1 cellular context compared by ENCODE assay signal in genomic region chr11:118531597-118532084, GRCh38.
TF ChIP-seq lines count a peak whose summit lies in the region.

No MANE protein-coding gene starts in this region.

TF ChIP-seq in IMR-90, 13 proteins besides CTCF, POLR2A, EP300 and RAD21:
- TF ChIP-seq RCOR1 (IDR thresholded peaks at IDR 0.05; ENCODE audit: insufficient replicate concordance, low read length) = no peak
- TF ChIP-seq, protein P1, sequence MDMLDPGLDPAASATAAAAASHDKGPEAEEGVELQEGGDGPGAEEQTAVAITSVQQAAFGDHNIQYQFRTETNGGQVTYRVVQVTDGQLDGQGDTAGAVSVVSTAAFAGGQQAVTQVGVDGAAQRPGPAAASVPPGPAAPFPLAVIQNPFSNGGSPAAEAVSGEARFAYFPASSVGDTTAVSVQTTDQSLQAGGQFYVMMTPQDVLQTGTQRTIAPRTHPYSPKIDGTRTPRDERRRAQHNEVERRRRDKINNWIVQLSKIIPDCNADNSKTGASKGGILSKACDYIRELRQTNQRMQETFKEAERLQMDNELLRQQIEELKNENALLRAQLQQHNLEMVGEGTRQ (IDR thresholded peaks at IDR 0.05; ENCODE audit: low read depth, low read length) = no peak
- TF ChIP-seq CHD1 (IDR thresholded peaks at IDR 0.05; ENCODE audit: low read depth, low read length) = no peak
- TF ChIP-seq FOS (IDR thresholded peaks at IDR 0.05; ENCODE audit: low read depth, low read length) = no peak
- TF ChIP-seq BHLHE40 (IDR thresholded peaks at IDR 0.05; ENCODE audit: low read depth, low read length) = no peak
- no peak for TF ChIP-seq NFE2L2 (IDR thresholded peaks at IDR 0.05; ENCODE audit: low read depth, low read length)
- TF ChIP-seq RFX5 (IDR thresholded peaks at IDR 0.05; ENCODE audit: low read depth, low read length) = no peak
- TF ChIP-seq CEBPB (IDR thresholded peaks at IDR 0.05; ENCODE audit: low read depth, low read length) = no peak
- no peak for TF ChIP-seq SMC3 (IDR thresholded peaks at IDR 0.05; ENCODE audit: low read depth, low read length)
- TF ChIP-seq, protein P2, sequence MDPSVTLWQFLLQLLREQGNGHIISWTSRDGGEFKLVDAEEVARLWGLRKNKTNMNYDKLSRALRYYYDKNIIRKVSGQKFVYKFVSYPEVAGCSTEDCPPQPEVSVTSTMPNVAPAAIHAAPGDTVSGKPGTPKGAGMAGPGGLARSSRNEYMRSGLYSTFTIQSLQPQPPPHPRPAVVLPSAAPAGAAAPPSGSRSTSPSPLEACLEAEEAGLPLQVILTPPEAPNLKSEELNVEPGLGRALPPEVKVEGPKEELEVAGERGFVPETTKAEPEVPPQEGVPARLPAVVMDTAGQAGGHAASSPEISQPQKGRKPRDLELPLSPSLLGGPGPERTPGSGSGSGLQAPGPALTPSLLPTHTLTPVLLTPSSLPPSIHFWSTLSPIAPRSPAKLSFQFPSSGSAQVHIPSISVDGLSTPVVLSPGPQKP (IDR thresholded peaks at IDR 0.05; ENCODE audit: borderline replicate concordance, low read depth, low read length) = no peak
- no peak for TF ChIP-seq MAFK (IDR thresholded peaks at IDR 0.05; ENCODE audit: low read depth, low read length)
- TF ChIP-seq MXI1 (IDR thresholded peaks at IDR 0.05; ENCODE audit: borderline replicate concordance, low read depth, low read length) = no peak
- no peak for TF ChIP-seq MAZ (IDR thresholded peaks at IDR 0.05; ENCODE audit: borderline replicate concordance, low read depth, low read length)
